In genomic region chr4:76238701-76239100, GRCh38 we compare ENCODE assay signal across 27 cellular contexts.
"Had no signal": no experiment of that assay in that cellular context is flagged by ENCODE, and none has a peak within 500 bp of the region (broad histone marks: within the 10 kb centered on the region; RNA-seq: fewer than 3 reads in every experiment).

No MANE protein-coding gene starts in this region.

- H3K4me1 ChIP-seq: neural progenitor cell, parathyroid adenoma, right atrium auricular region, testis, tibial nerve, uterus had no signal

- DNase-seq: heart right ventricle; kidney glomerular epithelial cell; left cardiac atrium; left lung; midbrain; mucosa of descending colon; natural killer cell; nephron progenitor cell; occipital lobe; right lobe of liver; stimulated activated CD4-positive, alpha-beta T cell treated with anti-CD3 and anti-CD28 coated beads, Interleukin-12 subunit alpha, Interleukin-12 subunit beta, amount 100 ng/mL, for 4 hours; stimulated activated CD4-positive, alpha-beta T cell treated with anti-CD3 and anti-CD28 coated beads, Interleukin-15, amount 100 ng/mL, for 24 hours; stimulated activated CD4-positive, alpha-beta T cell treated with anti-CD3 and anti-CD28 coated beads, Interleukin-2, amount 100 ng/mL, for 24 hours; stimulated activated CD4-positive, alpha-beta T cell treated with anti-CD3 and anti-CD28 coated beads, Interleukin-4, amount 100 ng/mL, for 1 hour; stimulated activated naive B cell treated with anti-CD40 and anti-IgM and Interleukin-4, amounts not matched to agents 10 μg/mL and 1 μg/mL and 100 μg/mL, for 72 hours; stimulated activated naive CD8-positive, alpha-beta T cell treated with anti-CD3 and anti-CD28 coated beads, Interleukin-15, Interleukin-2, amounts not matched to agents 100 U/mL and 50 U/mL, for 24 hours; testis; uterus had no signal

- H3K4me2 ChIP-seq: hepatocyte, neural progenitor cell had no signal

- ATAC-seq: left cardiac atrium; left lung; mucosa of descending colon; natural killer cell; right lobe of liver; stimulated activated naive B cell treated with anti-CD40 and anti-IgM and Interleukin-4, amounts not matched to agents 10 μg/mL and 1 μg/mL and 100 μg/mL, for 72 hours; stimulated activated naive CD8-positive, alpha-beta T cell treated with anti-CD3 and anti-CD28 coated beads, Interleukin-15, Interleukin-2, amounts not matched to agents 100 U/mL and 50 U/mL, for 24 hours had no signal

- H2AFZ ChIP-seq: hepatocyte, neural progenitor cell, parathyroid adenoma had no signal

- H3K27ac ChIP-seq: left lung, neural progenitor cell, neutrophil, parathyroid adenoma, right atrium auricular region, right lobe of liver, skin epidermis, testis, tibial nerve, uterus had no signal

- H3K27me3 ChIP-seq: heart right ventricle, hepatocyte, left lung, neural progenitor cell, neutrophil, right atrium auricular region, right lobe of liver, stomach, testis, tibial nerve, uterus had no signal

- H3K9ac ChIP-seq: neural progenitor cell, parathyroid adenoma had no signal

- H3K4me3 ChIP-seq: heart right ventricle, hepatocyte, left lung, lung, mucosa of descending colon, neural progenitor cell, right atrium auricular region, right lobe of liver, skin epidermis, stomach, testis, tibial nerve, uterus had no signal

- H3K36me3 ChIP-seq: heart right ventricle, left lung, neural progenitor cell, neutrophil, right atrium auricular region, right lobe of liver, stomach, tibial nerve, uterus had no signal

- H3K9me3 ChIP-seq: neutrophil, testis, uterus had no signal

- H3K79me2 ChIP-seq: hepatocyte, parathyroid adenoma had no signal
